In the genomic region with DNA sequence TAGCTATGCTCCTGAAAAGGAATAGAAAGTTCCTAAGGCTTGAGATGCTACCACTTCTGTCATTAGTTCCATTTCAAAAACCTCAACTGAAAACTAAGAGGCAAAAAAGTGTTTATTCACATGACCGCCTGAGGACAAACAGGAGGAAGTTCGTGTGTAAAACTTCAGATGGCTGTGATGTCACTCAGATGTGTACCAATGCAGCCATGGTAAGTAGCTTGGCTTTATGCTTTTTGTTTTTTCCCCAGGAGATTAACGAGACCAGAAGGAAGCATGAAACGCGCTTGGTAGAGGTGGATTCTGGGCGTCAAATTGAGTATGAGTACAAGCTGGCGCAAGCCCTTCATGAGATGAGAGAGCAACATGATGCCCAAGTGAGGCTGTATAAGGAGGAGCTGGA, we compare ENCODE assay signal across 24 cellular contexts. TPM values are rescaled to one million over a fixed set of nuclear protein-coding genes. Genes with fewer than 3 reads are reported as not detected.
DNase-seq lines count a peak whose midpoint lies in the region; ATAC-seq and TF ChIP-seq lines count a peak whose summit lies in the region.
"Had no signal": no experiment of that assay in that cellular context is flagged by ENCODE, and none has a peak within 500 bp of the region (broad histone marks: within the 10 kb centered on the region; RNA-seq: fewer than 3 reads in every experiment).

No MANE protein-coding gene starts in this region.

- TF ChIP-seq CTCF in natural killer cell (IDR thresholded peaks at IDR 0.05) (no peak), esophagus muscularis mucosa (IDR thresholded peaks at IDR 0.05) (no peak)

- intact Hi-C loops in activated T-helper 1 cell treated with anti-CD3 and anti-CD28 coated beads, Interleukin-12 subunit alpha, Interleukin-12 subunit beta, Interleukin-2, Interleukin-4 antibody, amounts not matched to agents 30 ng/mL and 10 ng/mL and 1 ng/mL, durations not matched to agents 14 hours and 24 hours and 36 hours (cut with micrococcal nuclease), result loop anchor here (2.0 to 5.0 kb wide), 6 partner anchors 43 to 505 kb away; a partner anchor contains a TSS
- intact Hi-C loops in natural killer cell (cut with micrococcal nuclease) (loop anchor here (2.0 to 10.0 kb wide), 4 partner anchors 43 to 1275 kb away; a partner anchor contains a TSS), esophagus muscularis mucosa (cut with DNase I) (no loop called here)

- TF ChIP-seq EP300 in esophagus muscularis mucosa (IDR thresholded peaks at IDR 0.05), result no peak

- H3K4me3 ChIP-seq in CD8-positive, alpha-beta memory T cell (ENCODE audit: low read length), result no peak overlapping the region
- no peak overlapping the region for H3K4me3 ChIP-seq in esophagus muscularis mucosa
- H3K4me3 ChIP-seq: A549, heart right ventricle, lung, psoas muscle had no signal

- H3K4me1 ChIP-seq in CD8-positive, alpha-beta memory T cell (ENCODE audit: insufficient read depth, low read length), result peaks cover 18% of the 10 kb centered on the region
- no peaks in the 10 kb centered on the region for H3K4me1 ChIP-seq in esophagus muscularis mucosa
- H3K4me1 ChIP-seq: psoas muscle had no signal

- H3K27ac ChIP-seq in CD8-positive, alpha-beta memory T cell (ENCODE audit: low read depth, low read length), result no peak overlapping the region
- H3K27ac ChIP-seq in esophagus muscularis mucosa (replicated peaks in 1 of 4), result no peak overlapping the region
- H3K27ac ChIP-seq: A549, C4-2B, psoas muscle had no signal

- H3K9me3 Mint-ChIP-seq in T-helper 1 cell treated with Interleukin-12 subunit alpha and Interleukin-12 subunit beta and Interleukin-4 antibody, amounts not matched to agents 30 μg/mL and 1 μg/mL, for 36 hours, result no peaks in the 10 kb centered on the region
- no peaks in the 10 kb centered on the region for H3K9me3 Mint-ChIP-seq in CD8-positive, alpha-beta memory T cell
- H3K9me3 Mint-ChIP-seq in activated T-helper 1 cell treated with anti-CD3 and anti-CD28 coated beads, Interleukin-12 subunit alpha, Interleukin-12 subunit beta, Interleukin-2, Interleukin-4 antibody, amounts not matched to agents 30 ng/mL and 10 ng/mL and 1 ng/mL, durations not matched to agents 14 hours and 24 hours and 36 hours, result no peaks in the 10 kb centered on the region
- no peaks in the 10 kb centered on the region for H3K9me3 Mint-ChIP-seq in natural killer cell
- H3K9me3 Mint-ChIP-seq: central memory CD8-positive, alpha-beta T cell; naive thymus-derived CD8-positive, alpha-beta T cell had no signal

- POLR2A ChIA-PET in CD8-positive, alpha-beta memory T cell (lab: Charles Lee), result no interaction called here

- WGBS in esophagus muscularis mucosa, result 93% methylated on average over 7 of the region's 7 CpGs

- H3K27me3 Mint-ChIP-seq in T-helper 1 cell treated with Interleukin-12 subunit alpha and Interleukin-12 subunit beta and Interleukin-4 antibody, amounts not matched to agents 30 μg/mL and 1 μg/mL, for 36 hours (ENCODE audit: low read depth), result no peaks in the 10 kb centered on the region
- no peaks in the 10 kb centered on the region for H3K27me3 Mint-ChIP-seq in CD8-positive, alpha-beta memory T cell
- no peaks in the 10 kb centered on the region for H3K27me3 Mint-ChIP-seq in activated T-helper 1 cell treated with anti-CD3 and anti-CD28 coated beads, Interleukin-12 subunit alpha, Interleukin-12 subunit beta, Interleukin-2, Interleukin-4 antibody, amounts not matched to agents 30 ng/mL and 10 ng/mL and 1 ng/mL, durations not matched to agents 14 hours and 24 hours and 36 hours (ENCODE audit: insufficient read depth)
- no peaks in the 10 kb centered on the region for H3K27me3 Mint-ChIP-seq in natural killer cell (ENCODE audit: low read depth in 2 of 2)
- H3K27me3 Mint-ChIP-seq: central memory CD8-positive, alpha-beta T cell; naive thymus-derived CD8-positive, alpha-beta T cell had no signal

- no peak overlapping the region for H3K4me3 Mint-ChIP-seq in T-helper 1 cell treated with Interleukin-12 subunit alpha and Interleukin-12 subunit beta and Interleukin-4 antibody, amounts not matched to agents 30 μg/mL and 1 μg/mL, for 36 hours
- no peak overlapping the region for H3K4me3 Mint-ChIP-seq in CD8-positive, alpha-beta memory T cell
- no peak overlapping the region for H3K4me3 Mint-ChIP-seq in activated T-helper 1 cell treated with anti-CD3 and anti-CD28 coated beads, Interleukin-12 subunit alpha, Interleukin-12 subunit beta, Interleukin-2, Interleukin-4 antibody, amounts not matched to agents 30 ng/mL and 10 ng/mL and 1 ng/mL, durations not matched to agents 14 hours and 24 hours and 36 hours
- H3K4me3 Mint-ChIP-seq in natural killer cell, result no peak overlapping the region
- H3K4me3 Mint-ChIP-seq: central memory CD8-positive, alpha-beta T cell; naive thymus-derived CD8-positive, alpha-beta T cell had no signal

- DNase-seq in T-helper 1 cell, result no peak
- DNase-seq in CD8-positive, alpha-beta memory T cell, result no peak
- no peak for DNase-seq in activated T-helper 1 cell treated with anti-CD3 and anti-CD28 coated beads, Interleukin-12 subunit alpha, Interleukin-12 subunit beta, Interleukin-2, Interleukin-4 antibody, amounts not matched to agents 30 ng/mL and 10 ng/mL and 1 ng/mL, durations not matched to agents 14 hours and 24 hours and 36 hours (ENCODE audit: low spot score)
- no peak for DNase-seq in natural killer cell
- no peak for DNase-seq in G401 (ENCODE audit: low spot score)
- no peak for DNase-seq in NCI-H1105 (lab: John Stamatoyannopoulos, UW)
- DNase-seq in esophagus muscularis mucosa (ENCODE audit: extremely low spot score), result no peak
- DNase-seq: amygdala; DMS53; effector CD8-positive, alpha-beta T cell; heart right ventricle; naive thymus-derived CD8-positive, alpha-beta T cell; NCI-H1105 treated with DMSO at 0.1 percent for 48 hours; NCI-H82; psoas muscle; small intestine; stimulated activated CD8-positive, alpha-beta memory T cell treated with anti-CD3 and anti-CD28 coated beads, Interleukin-4, amount 100 ng/mL, for 48 hours; T1000 had no signal

- no peak for TF ChIP-seq POLR2A in esophagus muscularis mucosa (IDR thresholded peaks at IDR 0.05; ENCODE audit: low read depth)

- in situ Hi-C loops in G401 (cut with HindIII; ENCODE audit: low sequenced_read_pairs), result no loop called here

- H3K27ac Mint-ChIP-seq in T-helper 1 cell treated with Interleukin-12 subunit alpha and Interleukin-12 subunit beta and Interleukin-4 antibody, amounts not matched to agents 30 μg/mL and 1 μg/mL, for 36 hours, result peak overlapping the region; percentile 83
- H3K27ac Mint-ChIP-seq in CD8-positive, alpha-beta memory T cell, result peak overlapping the region; percentile 3 to 80 (median 59)
- peak overlapping the region; percentile 62 for H3K27ac Mint-ChIP-seq in activated T-helper 1 cell treated with anti-CD3 and anti-CD28 coated beads, Interleukin-12 subunit alpha, Interleukin-12 subunit beta, Interleukin-2, Interleukin-4 antibody, amounts not matched to agents 30 ng/mL and 10 ng/mL and 1 ng/mL, durations not matched to agents 14 hours and 24 hours and 36 hours
- peak overlapping the region; percentile 94 to 95 for H3K27ac Mint-ChIP-seq in natural killer cell

- ATAC-seq in natural killer cell, result no peak
- ATAC-seq: A549; heart right ventricle; naive thymus-derived CD8-positive, alpha-beta T cell; Panc1; psoas muscle had no signal

- H3K36me3 Mint-ChIP-seq in T-helper 1 cell treated with Interleukin-12 subunit alpha and Interleukin-12 subunit beta and Interleukin-4 antibody, amounts not matched to agents 30 μg/mL and 1 μg/mL, for 36 hours (ENCODE audit: low read depth), result peaks cover 51% of the 10 kb centered on the region
- H3K36me3 Mint-ChIP-seq in CD8-positive, alpha-beta memory T cell, result peaks cover 0 to 70% (median 7%) of the 10 kb centered on the region in 3 donors
- peaks cover 60% of the 10 kb centered on the region for H3K36me3 Mint-ChIP-seq in activated T-helper 1 cell treated with anti-CD3 and anti-CD28 coated beads, Interleukin-12 subunit alpha, Interleukin-12 subunit beta, Interleukin-2, Interleukin-4 antibody, amounts not matched to agents 30 ng/mL and 10 ng/mL and 1 ng/mL, durations not matched to agents 14 hours and 24 hours and 36 hours (ENCODE audit: low read depth)
- no peaks in the 10 kb centered on the region for H3K36me3 Mint-ChIP-seq in natural killer cell

- H3K27me3 ChIP-seq in CD8-positive, alpha-beta memory T cell (ENCODE audit: insufficient read depth, low read length, poor library complexity, severe bottlenecking), result no peaks in the 10 kb centered on the region
- no peaks in the 10 kb centered on the region for H3K27me3 ChIP-seq in esophagus muscularis mucosa
- H3K27me3 ChIP-seq: heart right ventricle had no signal

- no peaks in the 10 kb centered on the region for H3K36me3 ChIP-seq in CD8-positive, alpha-beta memory T cell (ENCODE audit: insufficient read depth, low read length)
- no peaks in the 10 kb centered on the region for H3K36me3 ChIP-seq in esophagus muscularis mucosa

- CTCF ChIA-PET in CD8-positive, alpha-beta memory T cell (lab: Charles Lee), result interaction anchor here (1.0 to 3.4 kb wide), 5 partner anchors 8 to 219 kb away, joined by 3 to 13 read pairs (median 4); no protein-coding TSS in a partner anchor

- H3K9me3 ChIP-seq in CD8-positive, alpha-beta memory T cell (ENCODE audit: low read length), result no peaks in the 10 kb centered on the region
- no peaks in the 10 kb centered on the region for H3K9me3 ChIP-seq in esophagus muscularis mucosa
- H3K9me3 ChIP-seq: A549, heart right ventricle, psoas muscle had no signal

- peaks cover 50% of the 10 kb centered on the region for H3K4me1 Mint-ChIP-seq in T-helper 1 cell treated with Interleukin-12 subunit alpha and Interleukin-12 subunit beta and Interleukin-4 antibody, amounts not matched to agents 30 μg/mL and 1 μg/mL, for 36 hours (ENCODE audit: low read depth)
- peaks cover 18 to 34% (median 31%) of the 10 kb centered on the region in 3 donors for H3K4me1 Mint-ChIP-seq in CD8-positive, alpha-beta memory T cell
- H3K4me1 Mint-ChIP-seq in activated T-helper 1 cell treated with anti-CD3 and anti-CD28 coated beads, Interleukin-12 subunit alpha, Interleukin-12 subunit beta, Interleukin-2, Interleukin-4 antibody, amounts not matched to agents 30 ng/mL and 10 ng/mL and 1 ng/mL, durations not matched to agents 14 hours and 24 hours and 36 hours (ENCODE audit: low read depth), result peaks cover 69% of the 10 kb centered on the region
- H3K4me1 Mint-ChIP-seq in natural killer cell, result peaks cover 27 to 38% of the 10 kb centered on the region in 2 donors

RNA-seq across cellular contexts. Expression of a gene that starts 33.0 kb away (rescaled TPM):
- total RNA-seq in CD8-positive, alpha-beta memory T cell, result 100 to 1,000 TPM; 172 to 178 TPM
- polyA plus RNA-seq in CD8-positive, alpha-beta memory T cell, result 7.5 TPM
- 200 and 209 TPM in 2 replicates for total RNA-seq in activated T-helper 1 cell treated with anti-CD3 and anti-CD28 coated beads, Interleukin-12 subunit alpha, Interleukin-12 subunit beta, Interleukin-2, Interleukin-4 antibody, amounts not matched to agents 30 ng/mL and 10 ng/mL and 1 ng/mL, durations not matched to agents 14 hours and 24 hours and 36 hours
- total RNA-seq in natural killer cell, result 10 to 100 TPM; 31.2 to 57.8 (median 37.3) TPM
- total RNA-seq in G401 (2014; rRNA removed; shearing (Covaris generic)), result 167 and 250 TPM in 2 replicates
- total RNA-seq in esophagus muscularis mucosa, result 10 to 100 TPM in 1 of 4 donors, 1 to 10 TPM in 3; 1.4 to 17.7 (median 2.4) TPM
